19 cellular contexts compared by ENCODE assay signal in the genomic region with DNA sequence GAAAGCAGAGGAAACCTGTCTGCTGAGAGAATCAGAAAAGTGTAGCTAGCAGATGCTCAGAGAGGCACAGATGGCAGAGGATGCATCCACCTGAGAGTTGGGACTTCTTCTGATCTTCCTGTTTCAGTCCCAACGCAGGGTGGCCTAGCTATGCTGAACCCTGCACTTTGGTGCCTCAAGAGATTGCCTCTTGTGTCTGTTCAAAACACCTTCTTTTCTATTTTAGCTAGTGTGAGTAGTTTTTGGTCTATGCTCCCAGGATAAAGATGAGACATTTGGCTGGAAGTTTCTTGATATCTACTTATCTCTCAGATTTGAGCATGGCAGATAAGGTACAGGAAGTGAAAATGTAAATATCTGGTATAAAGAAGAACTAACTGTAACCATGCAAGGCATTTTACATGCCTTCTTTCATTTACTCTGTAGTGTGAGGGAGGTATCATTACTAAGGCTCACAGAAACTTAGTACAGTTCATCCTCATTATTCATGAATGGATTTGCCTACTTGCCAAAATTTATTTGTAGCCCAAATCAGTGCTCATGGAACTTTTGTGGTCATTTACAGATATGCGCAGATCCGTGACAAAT. TPM values are rescaled to one million over a fixed set of nuclear protein-coding genes. Genes with fewer than 3 reads are reported as not detected.
DNase-seq lines count a peak whose midpoint lies in the region; ATAC-seq and TF ChIP-seq lines count a peak whose summit lies in the region.
"Had no signal": no experiment of that assay in that cellular context is flagged by ENCODE, and none has a peak within 500 bp of the region (broad histone marks: within the 10 kb centered on the region; RNA-seq: fewer than 3 reads in every experiment).

No MANE protein-coding gene starts in this region.

- H3K27ac Mint-ChIP-seq in naive thymus-derived CD8-positive, alpha-beta T cell, result peak overlapping the region in 8 of 10 donors; percentile 42 to 86 (median 66)
- H3K27ac Mint-ChIP-seq: activated CD4-positive, alpha-beta T cell treated with anti-CD3 and anti-CD28 coated beads, Interleukin-2, amount 10 ng/mL, durations not matched to agents 7 days and 5 days; GM23338; HFFc6 had no signal

- POLR2A ChIA-PET in naive thymus-derived CD8-positive, alpha-beta T cell (lab: Charles Lee), result interaction anchor here (0.5 to 4.7 kb wide), 4 partner anchors 8 to 47 kb away, joined by 3 to 25 read pairs (median 12); no protein-coding TSS in a partner anchor

- no peak for ATAC-seq in naive thymus-derived CD8-positive, alpha-beta T cell
- ATAC-seq: GM23338, left colon had no signal

- TF ChIP-seq CTCF in GM13976 (IDR thresholded peaks at IDR 0.05; ENCODE audit: borderline replicate concordance, control extremely low read depth, extremely low read depth, insufficient read depth, missing control alignments), result no peak

- in situ Hi-C loops in GM13976 (cut with MboI; ENCODE audit: low sequenced_read_pairs, unreplicated experiment), result no loop called here

- peaks cover 0 to 56% (median 20%) of the 10 kb centered on the region in 9 donors for H3K9me3 Mint-ChIP-seq in naive thymus-derived CD8-positive, alpha-beta T cell
- H3K9me3 Mint-ChIP-seq: HFFc6 had no signal

- H3K27me3 Mint-ChIP-seq in naive thymus-derived CD8-positive, alpha-beta T cell, result no peaks in the 10 kb centered on the region
- H3K27me3 Mint-ChIP-seq: activated CD4-positive, alpha-beta T cell treated with anti-CD3 and anti-CD28 coated beads, Interleukin-2, amount 10 ng/mL, durations not matched to agents 7 days and 5 days had no signal

- peaks cover 46 to 72% (median 46%) of the 10 kb centered on the region in 3 donors for H3K36me3 Mint-ChIP-seq in naive thymus-derived CD8-positive, alpha-beta T cell

- peaks cover 27 to 68% (median 63%) of the 10 kb centered on the region in 4 donors for H3K4me1 Mint-ChIP-seq in naive thymus-derived CD8-positive, alpha-beta T cell

- peak overlapping the region in 4 of 10 donors; percentile 1 to 37 (median 29) for H3K4me3 Mint-ChIP-seq in naive thymus-derived CD8-positive, alpha-beta T cell
- H3K4me3 Mint-ChIP-seq: activated CD4-positive, alpha-beta T cell treated with anti-CD3 and anti-CD28 coated beads, Interleukin-2, amount 10 ng/mL, durations not matched to agents 7 days and 5 days; GM23338; HFFc6 had no signal

- DNase-seq in NCI-H82 (lab: John Stamatoyannopoulos, UW), result peak; percentile 23
- no peak for DNase-seq in NCI-H82 treated with DMSO at 0.1 percent for 48 hours (lab: John Stamatoyannopoulos, UW; ENCODE audit: unreplicated experiment)
- DNase-seq in NCI-H524 treated with DMSO at 0.1 percent for 48 hours (lab: John Stamatoyannopoulos, UW), result peak; percentile 37
- peak; percentile 10 for DNase-seq in germinal center (ENCODE audit: low spot score)
- no peak for DNase-seq in naive thymus-derived CD8-positive, alpha-beta T cell
- no peak for DNase-seq in pons (ENCODE audit: low spot score)
- no peak for DNase-seq in UCSD-AML1 (lab: John Stamatoyannopoulos, UW; ENCODE audit: unreplicated experiment)
- DNase-seq in GM13976 (ENCODE audit: low spot score), result no peak
- DNase-seq: activated CD4-positive, alpha-beta T cell treated with anti-CD3 and anti-CD28 coated beads, Interleukin-2, amount 10 ng/mL, durations not matched to agents 7 days and 5 days; HFFc6; hippocampal formation; left colon; NCI-H1436; NCI-H510A; occipital lobe; retina; small intestine; WERI-Rb-1 had no signal

RNA-seq across cellular contexts. Expression of a gene that starts 47.0 kb away (rescaled TPM):
- total RNA-seq in naive thymus-derived CD8-positive, alpha-beta T cell, result 100 to 1,000 TPM; 150 to 152 TPM
- polyA plus RNA-seq in naive thymus-derived CD8-positive, alpha-beta T cell, result 100 to 1,000 TPM; 154 to 159 (median 156) TPM

Comparison
In these comparisons a context has a peak if more than half of its experiments do, and no peak if none do; other contexts are left out.
1. DNase-seq: peak in NCI-H82 (single experiment), NCI-H524 treated with DMSO at 0.1 percent for 48 hours (single experiment) and germinal center (single experiment); none in NCI-H82 treated with DMSO at 0.1 percent for 48 hours (single experiment), naive thymus-derived CD8-positive, alpha-beta T cell (0 of 10), pons (single experiment), UCSD-AML1 (single experiment) and GM13976 (single experiment).